1 cellular context compared by ENCODE assay signal in genomic region chr18:74495581-74496507, GRCh38.
A peak's percentile ranks its signal among the peaks of the same experiment; 100 is the strongest.
TF ChIP-seq lines count a peak whose summit lies in the region.

Gene CNDP2, plus strand, starts transcription at chr18:74496363. Its CDS starts 3,611 bp downstream, at chr18:74499974.

TF ChIP-seq in H1, 55 proteins besides CTCF, POLR2A, EP300 and RAD21:
- TF ChIP-seq CHD1 (IDR thresholded peaks at IDR 0.05; ENCODE audit: low read depth, low read length), result no peak
- no peak for TF ChIP-seq ASH2L (IDR thresholded peaks at IDR 0.05; ENCODE audit: low read length)
- peak; percentile 82 for TF ChIP-seq PHF8 (conservative IDR thresholded peaks at IDR 0.05; ENCODE audit: low read depth, low read length)
- peak; percentile 89 for TF ChIP-seq CREB1 (IDR thresholded peaks at IDR 0.05)
- peak in 1 of 2 experiments; percentile 4; a peak in 1 of 4 replicates for TF ChIP-seq HDAC2 (IDR thresholded peaks at IDR 0.05; ENCODE audit: borderline replicate concordance in 1 of 2, low read depth in 2 of 2, low read length in 2 of 2)
- no peak for TF ChIP-seq YY1 (IDR thresholded peaks at IDR 0.05; ENCODE audit: low read depth, low read length)
- TF ChIP-seq RBBP5 (IDR thresholded peaks at IDR 0.05; ENCODE audit: borderline replicate concordance, low read depth, low read length), result no peak
- peak; percentile 79 for TF ChIP-seq USF2 (IDR thresholded peaks at IDR 0.05; ENCODE audit: low read length)
- TF ChIP-seq SP4 (IDR thresholded peaks at IDR 0.05; ENCODE audit: low read length), result peak; percentile 60; the same call in 1 of the 2 replicates
- TF ChIP-seq SAP30 (IDR thresholded peaks at IDR 0.05; ENCODE audit: insufficient read depth, insufficient replicate concordance, low read length), result no peak
- TF ChIP-seq TEAD4 (IDR thresholded peaks at IDR 0.05; ENCODE audit: low read depth, low read length), result no peak
- TF ChIP-seq CEBPB (IDR thresholded peaks at IDR 0.05; ENCODE audit: low read depth, low read length), result no peak
- TF ChIP-seq JUND (IDR thresholded peaks at IDR 0.05; ENCODE audit: low read length), result peak; percentile 99
- TF ChIP-seq TAF7 (optimal IDR thresholded peaks at IDR 0.05; ENCODE audit: borderline replicate concordance, low read depth, low read length), result no peak
- TF ChIP-seq TAF1 (IDR thresholded peaks at IDR 0.05; ENCODE audit: low read depth, low read length), result peak; percentile 72
- no peak for TF ChIP-seq BRCA1 (IDR thresholded peaks at IDR 0.05; ENCODE audit: low read depth, low read length)
- no peak for TF ChIP-seq ATF3 (IDR thresholded peaks at IDR 0.05; ENCODE audit: insufficient read depth, low read depth, low read length)
- no peak for TF ChIP-seq RFX5 (IDR thresholded peaks at IDR 0.05; ENCODE audit: borderline replicate concordance, low read depth, low read length)
- TF ChIP-seq CHD7 (IDR thresholded peaks at IDR 0.05; ENCODE audit: insufficient replicate concordance, low read length), result no peak
- TF ChIP-seq E2F6 (IDR thresholded peaks at IDR 0.05), result no peak; the same call in 1 of the 2 replicates
- no peak for TF ChIP-seq EGR1 (IDR thresholded peaks at IDR 0.05; ENCODE audit: borderline replicate concordance, low read depth, low read length)
- no peak for TF ChIP-seq SP2 (IDR thresholded peaks at IDR 0.05; ENCODE audit: low read length)
- no peak for TF ChIP-seq SRF (IDR thresholded peaks at IDR 0.05; ENCODE audit: low read depth, low read length)
- no peak for TF ChIP-seq TCF12 (IDR thresholded peaks at IDR 0.05; ENCODE audit: low read depth, low read length)
- TF ChIP-seq NANOG (IDR thresholded peaks at IDR 0.05; ENCODE audit: insufficient read depth, low read depth, low read length, poor library complexity, severe bottlenecking), result no peak
- no peak for TF ChIP-seq GTF2F1 (IDR thresholded peaks at IDR 0.05; ENCODE audit: borderline replicate concordance, low read depth, low read length)
- TF ChIP-seq SIRT6 (IDR thresholded peaks at IDR 0.05; ENCODE audit: low read length), result no peak
- TF ChIP-seq TBP (IDR thresholded peaks at IDR 0.05; ENCODE audit: low read depth, low read length), result peak; percentile 66
- TF ChIP-seq CTBP2 (IDR thresholded peaks at IDR 0.05; ENCODE audit: borderline replicate concordance, insufficient read depth, insufficient read length, low read length), result no peak
- TF ChIP-seq SIX5 (IDR thresholded peaks at IDR 0.05; ENCODE audit: low read depth, low read length), result no peak
- 0 out of 2 replicates have a peak, but pooled peaks have one; percentile 16 for TF ChIP-seq BACH1 (IDR thresholded peaks at IDR 0.05; ENCODE audit: low read length)
- no peak for TF ChIP-seq FOSL1 (IDR thresholded peaks at IDR 0.05; ENCODE audit: insufficient read depth, low read depth, low read length)
- no peak for TF ChIP-seq SUZ12 (IDR thresholded peaks at IDR 0.05; ENCODE audit: low read length)
- TF ChIP-seq ATF2 (IDR thresholded peaks at IDR 0.05; ENCODE audit: low read length), result peak; percentile 90
- TF ChIP-seq JUN (IDR thresholded peaks at IDR 0.05; ENCODE audit: low read depth, low read length), result peak; percentile 94
- TF ChIP-seq RXRA (IDR thresholded peaks at IDR 0.05; ENCODE audit: insufficient read depth, low read depth, low read length), result no peak
- TF ChIP-seq CBX5 (IDR thresholded peaks at IDR 0.05; ENCODE audit: low read depth, low read length), result no peak
- TF ChIP-seq POLR2AphosphoS5 (IDR thresholded peaks at IDR 0.05; ENCODE audit: low read depth, low read length), result peak; percentile 91
- TF ChIP-seq KDM4A (IDR thresholded peaks at IDR 0.05; ENCODE audit: low read depth, low read length, severe bottlenecking), result peak; percentile 78
- TF ChIP-seq MAFK (IDR thresholded peaks at IDR 0.05; ENCODE audit: low read depth, low read length), result no peak
- TF ChIP-seq ZNF274 (IDR thresholded peaks at IDR 0.05; ENCODE audit: borderline replicate concordance, extremely low read depth, low read length), result no peak
- TF ChIP-seq CHD2 (IDR thresholded peaks at IDR 0.05; ENCODE audit: low read length), result no peak
- TF ChIP-seq NRF1 (IDR thresholded peaks at IDR 0.05; ENCODE audit: low read depth, low read length), result peak; percentile 23; the same call in 1 of the 2 replicates
- TF ChIP-seq BCL11A (IDR thresholded peaks at IDR 0.05; ENCODE audit: low read depth in 2 of 2, low read length in 2 of 2), result no peak
- no peak for TF ChIP-seq KDM5A (IDR thresholded peaks at IDR 0.05; ENCODE audit: low read length)
- TF ChIP-seq GABPA (IDR thresholded peaks at IDR 0.05; ENCODE audit: borderline replicate concordance, insufficient read depth, low read length), result no peak
- no peak for TF ChIP-seq RNF2 (IDR thresholded peaks at IDR 0.05; ENCODE audit: borderline replicate concordance, low read depth, low read length, missing control alignments, poor library complexity, severe bottlenecking)
- no peak for TF ChIP-seq HDAC6 (IDR thresholded peaks at IDR 0.05; ENCODE audit: low read depth, low read length)
- no peak for TF ChIP-seq CBX8 (IDR thresholded peaks at IDR 0.05; ENCODE audit: borderline replicate concordance, low read depth, low read length)
- TF ChIP-seq SP1 (IDR thresholded peaks at IDR 0.05; ENCODE audit: low read depth, low read length), result peak; percentile 70; the same call in 1 of the 2 replicates
- TF ChIP-seq MAX (IDR thresholded peaks at IDR 0.05), result peak; percentile 87
- no peak for TF ChIP-seq KDM1A (IDR thresholded peaks at IDR 0.05; ENCODE audit: borderline replicate concordance, low read length)
- TF ChIP-seq SIN3A (conservative IDR thresholded peaks at IDR 0.05 in 1 of 2, IDR thresholded peaks at IDR 0.05 in 1 of 2; ENCODE audit: low read depth in 1 of 2, low read length in 2 of 2), result peak; percentile 15 to 83; a peak in 2 of 4 replicates
- TF ChIP-seq POU5F1 (IDR thresholded peaks at IDR 0.05; ENCODE audit: low read depth, low read length), result no peak
- TF ChIP-seq EZH2 (IDR thresholded peaks at IDR 0.05; ENCODE audit: low read depth, low read length, severe bottlenecking), result no peak
